ENCODE assay signal across 22 cellular contexts in the genomic region with DNA sequence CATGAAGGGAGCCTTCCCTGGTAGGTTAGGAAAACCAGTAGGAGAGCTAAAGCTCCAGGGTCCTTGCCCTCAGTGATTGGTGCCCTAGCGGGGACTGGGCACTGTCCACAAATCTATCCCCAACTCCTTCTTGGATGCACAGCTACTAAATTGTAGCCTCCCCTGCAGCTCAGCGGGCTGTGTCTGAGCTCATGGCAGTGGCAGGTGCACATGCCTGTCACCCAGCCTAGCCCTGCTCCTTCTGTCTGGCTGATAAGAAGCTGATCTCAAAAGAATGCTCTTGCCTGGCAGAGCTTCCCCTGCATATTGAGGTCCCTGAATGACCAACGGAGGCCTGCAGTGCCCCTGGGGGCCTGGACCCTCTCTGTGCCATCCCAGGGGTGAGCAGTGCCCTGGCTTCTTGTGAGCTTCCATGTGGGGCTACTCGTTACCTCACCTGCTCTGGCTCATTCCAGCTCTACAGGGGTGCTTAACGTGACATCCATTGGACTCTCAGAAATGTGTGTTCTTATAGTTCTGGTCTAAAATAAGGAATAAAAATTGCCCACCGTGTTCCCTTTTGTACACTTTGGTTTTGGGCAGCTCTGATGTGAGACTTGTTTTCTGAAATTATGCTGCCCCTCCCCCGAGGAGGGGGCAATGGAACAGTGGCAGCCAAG. TPM values are rescaled to one million over a fixed set of nuclear protein-coding genes. Genes with fewer than 3 reads are reported as not detected.
DNase-seq lines count a peak whose midpoint lies in the region; ATAC-seq, FAIRE-seq and TF ChIP-seq lines count a peak whose summit lies in the region.
"Had no signal": no experiment of that assay in that cellular context is flagged by ENCODE, and none has a peak within 500 bp of the region (broad histone marks: within the 10 kb centered on the region; RNA-seq: fewer than 3 reads in every experiment).

No MANE protein-coding gene starts in this region.

- TF ChIP-seq EP300 in HepG2 (IDR thresholded peaks at IDR 0.05; ENCODE audit: low read depth in 2 of 2, low read length in 2 of 2) (no peak), HepG2 (CRISPR knock-in tag; IDR thresholded peaks at IDR 0.05; ENCODE audit: borderline replicate concordance) (no peak)

- in situ Hi-C loops in HepG2 (cut with HindIII; ENCODE audit: extremely low pct_ligation_motif_present, low pct_unique_long_range_greater_than_20kb), result no loop called here

- H2AFZ ChIP-seq in HepG2 (ENCODE audit: low read length) (no peak overlapping the region), neural progenitor cell (replicated peaks) (no peak overlapping the region)

- DNase-seq in activated CD4-positive, alpha-beta T cell treated with anti-CD3 and anti-CD28 coated beads, Interleukin-2, amount 10 ng/mL, durations not matched to agents 7 days and 5 days, result peak; percentile 5
- no peak for DNase-seq in activated CD4-positive, alpha-beta T cell treated with anti-CD3 and anti-CD28 coated beads, Interleukin-2, amount 50 U/mL, for 4 hours
- DNase-seq in HepG2 (ENCODE audit: low spot score) (no peak), right lobe of liver (no peak), left lobe of liver (ENCODE audit: low spot score) (peak; percentile 43), vagina (ENCODE audit: extremely low spot score in 2 of 2) (peak; percentile 67 to 90), neural progenitor cell (ENCODE audit: low spot score) (no peak)
- DNase-seq: 8988T; cerebellar nuclear complex; effector memory CD4-positive, alpha-beta T cell; IMR-90; NCI-H1417; SK-N-SH had no signal

- H3K27me3 ChIP-seq in HepG2 (ENCODE audit: control insufficient read depth in 1 of 2, insufficient read depth in 2 of 2, low read length in 2 of 2) (peaks cover 0 to 24% of the 10 kb centered on the region in 2 experiments; a peak in 2 of 5 replicates), right lobe of liver (no peaks in the 10 kb centered on the region), vagina (no peaks in the 10 kb centered on the region), neural progenitor cell (no peaks in the 10 kb centered on the region)
- H3K27me3 ChIP-seq: ascending aorta had no signal

- BruUV-seq in HepG2 (replicated peaks; lab: Mats Ljungman, UMichigan), result no TSS peak

- no peaks in the 10 kb centered on the region for H4K20me1 ChIP-seq in HepG2 (ENCODE audit: insufficient read depth, low read length)
- no peaks in the 10 kb centered on the region for H4K20me1 ChIP-seq in neural progenitor cell (ENCODE audit: low read depth)

- H3K4me1 ChIP-seq in HepG2 (ENCODE audit: insufficient read depth, low read length), result peaks cover 21% of the 10 kb centered on the region
- H3K4me1 ChIP-seq in right lobe of liver, result no peaks in the 10 kb centered on the region
- H3K4me1 ChIP-seq in vagina, result no peaks in the 10 kb centered on the region
- no peaks in the 10 kb centered on the region for H3K4me1 ChIP-seq in neural progenitor cell
- H3K4me1 ChIP-seq: ascending aorta had no signal

- no peaks in the 10 kb centered on the region for H3K27me3 Mint-ChIP-seq in activated CD4-positive, alpha-beta T cell treated with anti-CD3 and anti-CD28 coated beads, Interleukin-2, amount 10 ng/mL, durations not matched to agents 7 days and 5 days
- H3K27me3 Mint-ChIP-seq in neural progenitor cell (ENCODE audit: insufficient read depth, low read depth), result peaks cover 10% of the 10 kb centered on the region

- H3K9me3 ChIP-seq in HepG2 (ENCODE audit: low read length) (no peaks in the 10 kb centered on the region), right lobe of liver (no peaks in the 10 kb centered on the region), vagina (no peaks in the 10 kb centered on the region), neural progenitor cell (ENCODE audit: low read depth) (no peaks in the 10 kb centered on the region)
- H3K9me3 ChIP-seq: ascending aorta, SK-N-SH had no signal

- POLR2A ChIA-PET in activated CD4-positive, alpha-beta T cell treated with anti-CD3 and anti-CD28 coated beads, Interleukin-2, amount 10 ng/mL, durations not matched to agents 7 days and 5 days (lab: Charles Lee), result interaction anchor here (0.6 kb wide), 1 partner anchor 30 kb away, joined by 4 read pairs; no protein-coding TSS in a partner anchor
- POLR2A ChIA-PET in HepG2 (lab: Yijun Ruan, JAX), result no interaction called here

- no peak for FAIRE-seq in HepG2 (lab: Jason Lieb, UNC)

- WGBS in HepG2 (ENCODE audit: low lambda C conversion rate), result 19% methylated on average over 7 of the region's 7 CpGs
- whole genome bisulfite sequencing in right lobe of liver (ENCODE audit: insufficient coverage, low coverage, low lambda C conversion rate, missing lambda C conversion rate), result 75% methylated on average over 4 of the region's 7 CpGs

- TF ChIP-seq CTCF in HepG2 (CRISPR knock-in tag; IDR thresholded peaks at IDR 0.05) (no peak), right lobe of liver (IDR thresholded peaks at IDR 0.05) (no peak), vagina (IDR thresholded peaks at IDR 0.05) (no peak), neural progenitor cell (IDR thresholded peaks at IDR 0.05) (no peak)

- peaks cover 3% of the 10 kb centered on the region for H3K9me3 Mint-ChIP-seq in activated CD4-positive, alpha-beta T cell treated with anti-CD3 and anti-CD28 coated beads, Interleukin-2, amount 10 ng/mL, durations not matched to agents 7 days and 5 days
- H3K9me3 Mint-ChIP-seq in neural progenitor cell, result peaks cover 3% of the 10 kb centered on the region

- H3K9ac ChIP-seq in HepG2 (ENCODE audit: insufficient read depth, low read depth, low read length), result no peak overlapping the region
- H3K9ac ChIP-seq in neural progenitor cell, result no peak overlapping the region
- H3K9ac ChIP-seq: SK-N-SH had no signal

- peaks cover 60% of the 10 kb centered on the region for H3K36me3 Mint-ChIP-seq in activated CD4-positive, alpha-beta T cell treated with anti-CD3 and anti-CD28 coated beads, Interleukin-2, amount 10 ng/mL, durations not matched to agents 7 days and 5 days (ENCODE audit: low read depth)
- no peaks in the 10 kb centered on the region for H3K36me3 Mint-ChIP-seq in neural progenitor cell
- H3K36me3 Mint-ChIP-seq: natural killer cell, WTC11 had no signal

- intact Hi-C loops in HepG2 (cut with micrococcal nuclease; ENCODE audit: unreplicated experiment) (loop anchor here (10.0 kb wide), 1 partner anchor 202 kb away; no protein-coding TSS in a partner anchor), right lobe of liver (cut with DNase I) (no loop called here), vagina (cut with DNase I) (no loop called here)

- H3K4me3 ChIP-seq in HepG2 (replicated peaks in 1 of 3; ENCODE audit: insufficient read depth in 1 of 3, low read depth in 2 of 3, low read length in 3 of 3) (no peak overlapping the region), right lobe of liver (no peak overlapping the region), vagina (no peak overlapping the region), neural progenitor cell (no peak overlapping the region)
- H3K4me3 ChIP-seq: ascending aorta, skin epidermis had no signal

- TF ChIP-seq POLR2A in HepG2 (IDR thresholded peaks at IDR 0.05; ENCODE audit: insufficient read depth in 1 of 2, low read depth in 2 of 2, low read length in 2 of 2) (no peak), right lobe of liver (IDR thresholded peaks at IDR 0.05) (no peak), vagina (IDR thresholded peaks at IDR 0.05) (no peak)

- peak overlapping the region; percentile 27 for H3K27ac Mint-ChIP-seq in activated CD4-positive, alpha-beta T cell treated with anti-CD3 and anti-CD28 coated beads, Interleukin-2, amount 10 ng/mL, durations not matched to agents 7 days and 5 days
- no peak overlapping the region for H3K27ac Mint-ChIP-seq in neural progenitor cell
- H3K27ac Mint-ChIP-seq: natural killer cell; T-helper 2 cell treated with Interferon-gamma antibody and Interleukin-4, amounts not matched to agents 5 μg/mL and 100 μg/mL, for 36 hours; WTC11 had no signal

- H3K27ac ChIP-seq in HepG2 (ENCODE audit: extremely low read length, insufficient read depth, low read length), result no peak overlapping the region
- no peak overlapping the region for H3K27ac ChIP-seq in right lobe of liver
- no peak overlapping the region for H3K27ac ChIP-seq in vagina
- no peak overlapping the region for H3K27ac ChIP-seq in neural progenitor cell
- H3K27ac ChIP-seq: ascending aorta, skin epidermis had no signal

- H3K79me2 ChIP-seq in HepG2 (ENCODE audit: insufficient read depth, low read length) (no peaks in the 10 kb centered on the region), neural progenitor cell (ENCODE audit: low read depth) (no peaks in the 10 kb centered on the region)

- CTCF ChIA-PET in activated CD4-positive, alpha-beta T cell treated with anti-CD3 and anti-CD28 coated beads, Interleukin-2, amount 10 ng/mL, durations not matched to agents 7 days and 5 days (lab: Charles Lee), result interaction anchor here (1.3 kb wide), 1 partner anchor 9 kb away, joined by 3 read pairs; no protein-coding TSS in a partner anchor
- CTCF ChIA-PET in HepG2 (lab: Yijun Ruan, JAX; ENCODE audit: low intra/inter-chr PET ratio, low total read pairs), result no interaction called here

- no peak for TF ChIP-seq RAD21 in HepG2 (CRISPR knock-in tag; IDR thresholded peaks at IDR 0.05)

- no peaks in the 10 kb centered on the region for H3F3A ChIP-seq in neural progenitor cell (ENCODE audit: low read depth)

- H3K4me2 ChIP-seq in HepG2 (ENCODE audit: low read depth, low read length), result no peak overlapping the region
- H3K4me2 ChIP-seq in neural progenitor cell, result no peak overlapping the region
- H3K4me2 ChIP-seq: SK-N-SH had no signal

- no peak overlapping the region for H3K4me3 Mint-ChIP-seq in activated CD4-positive, alpha-beta T cell treated with anti-CD3 and anti-CD28 coated beads, Interleukin-2, amount 10 ng/mL, durations not matched to agents 7 days and 5 days
- no peak overlapping the region for H3K4me3 Mint-ChIP-seq in neural progenitor cell
- H3K4me3 Mint-ChIP-seq: natural killer cell; T-helper 2 cell treated with Interferon-gamma antibody and Interleukin-4, amounts not matched to agents 5 μg/mL and 100 μg/mL, for 36 hours; WTC11 had no signal

- H3K4me1 Mint-ChIP-seq in activated CD4-positive, alpha-beta T cell treated with anti-CD3 and anti-CD28 coated beads, Interleukin-2, amount 10 ng/mL, durations not matched to agents 7 days and 5 days, result peaks cover 9% of the 10 kb centered on the region
- H3K4me1 Mint-ChIP-seq in neural progenitor cell, result no peaks in the 10 kb centered on the region
- H3K4me1 Mint-ChIP-seq: natural killer cell had no signal

- ATAC-seq in HepG2 (no peak), right lobe of liver (no peak), left lobe of liver (no peak), GM18517 (IDR thresholded peaks at IDR 0.05; ENCODE audit: unreplicated experiment) (no peak)
- ATAC-seq: natural killer cell, WTC11 had no signal

- no peaks in the 10 kb centered on the region for H3K36me3 ChIP-seq in HepG2 (replicated peaks in 1 of 2; ENCODE audit: control insufficient read depth in 1 of 2, insufficient read depth in 2 of 2, low read length in 2 of 2)
- H3K36me3 ChIP-seq in right lobe of liver, result no peaks in the 10 kb centered on the region
- H3K36me3 ChIP-seq in vagina, result no peaks in the 10 kb centered on the region
- H3K36me3 ChIP-seq in neural progenitor cell, result no peaks in the 10 kb centered on the region
- H3K36me3 ChIP-seq: ascending aorta had no signal

RNA-seq across cellular contexts. Expression of gene ANTXRL, which starts 59.8 kb away (rescaled TPM):
- total RNA-seq in activated CD4-positive, alpha-beta T cell treated with anti-CD3 and anti-CD28 coated beads, Interleukin-2, amount 10 ng/mL, durations not matched to agents 7 days and 5 days, result under 1 TPM; 0.52 to 0.57 TPM
- total RNA-seq in HepG2 (2016; rRNA removed; fragmentation: Illumina TruSeq; extraction: Trizol) (not detected in 2 replicates), right lobe of liver (not detected), left lobe of liver (not detected), vagina (not detected), neural progenitor cell (ENCODE audit: low replicate concordance) (not detected in 2 replicates)
- not detected in 2 replicates for total RNA-seq in HepG2 (2016; cell fraction: cytosol; rRNA removed; fragmentation: Illumina TruSeq; extraction: Trizol; ENCODE audit: low read depth)
- total RNA-seq in HepG2 (2016; cell fraction: insoluble cytoplasmic fraction; rRNA removed; fragmentation: Illumina TruSeq; extraction: Trizol), result not detected in 2 replicates
- total RNA-seq in HepG2 (2016; cell fraction: membrane; rRNA removed; fragmentation: Illumina TruSeq; extraction: Trizol), result not detected in 2 replicates
- not detected in 2 replicates for total RNA-seq in HepG2 (2016; cell fraction: nucleus; rRNA removed; fragmentation: Illumina TruSeq; extraction: Trizol)
- not detected in 2 replicates for polyA plus RNA-seq in HepG2 (2011; rRNA removed)
- not detected in 2 replicates for polyA plus RNA-seq in HepG2 (2011; cell fraction: cytosol; rRNA removed)
- not detected in 2 replicates for polyA plus RNA-seq in HepG2 (2011; cell fraction: nucleus; rRNA removed)
- polyA plus RNA-seq in HepG2 (2012), result not detected in 2 replicates
- polyA plus RNA-seq in HepG2 (2016; cell fraction: cytosol; fragmentation: Illumina TruSeq; extraction: Trizol; ENCODE audit: low read depth), result not detected in 2 replicates
- not detected in 2 replicates for polyA plus RNA-seq in HepG2 (2016; cell fraction: insoluble cytoplasmic fraction; fragmentation: Illumina TruSeq; extraction: Trizol; ENCODE audit: low read depth)
- not detected in 2 replicates for polyA plus RNA-seq in HepG2 (2016; cell fraction: membrane; fragmentation: Illumina TruSeq; extraction: Trizol; ENCODE audit: low read depth)
- not detected in 2 replicates for polyA plus RNA-seq in HepG2 (2016; cell fraction: nucleus; fragmentation: Illumina TruSeq; extraction: Trizol; ENCODE audit: insufficient read depth, low read depth)
- polyA minus RNA-seq in HepG2 (2011; rRNA and poly(A)+ RNA removed; ENCODE audit: low replicate concordance), result not detected in 2 replicates
- polyA minus RNA-seq in HepG2 (2011; cell fraction: cytosol; rRNA and poly(A)+ RNA removed), result not detected in 2 replicates
- polyA minus RNA-seq in HepG2 (2011; cell fraction: nucleus; rRNA and poly(A)+ RNA removed), result not detected in 2 replicates
- total RNA-seq: ascending aorta, glomerular endothelial cell, IMR-90, M059J, natural killer cell, urinary bladder, WTC11 had no signal
- polyA plus RNA-seq: IMR-90, SK-N-SH had no signal

Comparison
In these comparisons a context has a peak if more than half of its experiments do, and no peak if none do; other contexts are left out.
1. DNase-seq: peak in activated CD4-positive, alpha-beta T cell treated with anti-CD3 and anti-CD28 coated beads, Interleukin-2, amount 10 ng/mL, durations not matched to agents 7 days and 5 days (single experiment), left lobe of liver (single experiment) and vagina (2 of 2); none in activated CD4-positive, alpha-beta T cell treated with anti-CD3 and anti-CD28 coated beads, Interleukin-2, amount 50 U/mL, for 4 hours (0 of 2), HepG2 (single experiment), right lobe of liver (0 of 3) and neural progenitor cell (single experiment).